ENCODE assay signal across 21 cellular contexts in the genomic region with DNA sequence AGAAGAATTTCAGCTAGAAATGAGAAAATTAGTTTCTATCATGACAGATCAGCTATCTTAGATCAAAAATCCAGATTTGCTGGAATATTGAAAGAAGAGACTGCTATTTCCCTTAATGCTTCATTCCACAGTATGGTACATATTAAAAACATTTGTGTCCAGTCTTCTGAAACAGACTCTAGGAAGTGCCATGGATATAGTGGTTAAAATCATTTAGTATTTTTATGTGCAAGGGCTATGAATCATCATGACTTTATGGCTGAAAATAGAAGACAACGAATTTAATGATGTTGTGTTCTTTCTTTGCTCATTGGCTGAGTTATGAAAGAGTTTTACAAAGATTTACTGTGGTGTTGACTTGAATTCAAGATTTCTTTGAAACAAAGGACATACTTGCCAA.
A peak's percentile ranks its signal among the peaks of the same experiment; 100 is the strongest.
DNase-seq lines count a peak whose midpoint lies in the region; ATAC-seq and TF ChIP-seq lines count a peak whose summit lies in the region.
"Had no signal": no experiment of that assay in that cellular context is flagged by ENCODE, and none has a peak within 500 bp of the region (broad histone marks: within the 10 kb centered on the region; RNA-seq: fewer than 3 reads in every experiment).

No MANE protein-coding gene starts in this region.

- H3K4me3 Mint-ChIP-seq in HFFc6: peak overlapping the region; percentile 49
- H3K4me3 Mint-ChIP-seq: activated naive CD8-positive, alpha-beta T cell treated with anti-CD3 and anti-CD28 coated beads for 36 hours; IgD-negative memory B cell; T-helper 17 cell had no signal

- WGBS in body of pancreas, 2 donors: 13 to 18% methylated on average over 1 of the region's 1 CpG
- WGBS in spleen, 5 donors: 29 to 52% (median 45%) methylated on average over 1 of the region's 1 CpG

- DNase-seq in A172 (ENCODE audit: low spot score) (peak; percentile 67), HFFc6 (peak; percentile 77), amniotic epithelial cell (ENCODE audit: low read depth) (peak; percentile 51), fibroblast of the conjunctiva (ENCODE audit: low read depth) (peak; percentile 3), body of pancreas (no peak), spleen (no peak), glomerular visceral epithelial cell (ENCODE audit: extremely low spot score) (no peak), Kasumi-1 (lab: John Stamatoyannopoulos, UW) (no peak)
- DNase-seq: activated CD4-positive, alpha-beta T cell treated with anti-CD3 and anti-CD28 coated beads for 1 hour; activated naive CD8-positive, alpha-beta T cell treated with anti-CD3 and anti-CD28 coated beads for 36 hours; Caco-2; cerebellar nuclear complex; GOT3; mesenchymal stem cell; NCI-H1436; sigmoid colon; stimulated activated naive CD4-positive, alpha-beta T cell; T-helper 17 cell had no signal

- H3K4me1 ChIP-seq in body of pancreas (peaks cover 16% of the 10 kb centered on the region), spleen (peaks cover 0 to 5% (median 0%) of the 10 kb centered on the region in 6 donors)
- H3K4me1 ChIP-seq: Caco-2 had no signal

- no peaks in the 10 kb centered on the region for H3K9me3 Mint-ChIP-seq in HFFc6
- H3K9me3 Mint-ChIP-seq: activated naive CD8-positive, alpha-beta T cell treated with anti-CD3 and anti-CD28 coated beads for 36 hours; IgD-negative memory B cell had no signal

- H3K27me3 ChIP-seq in body of pancreas (no peaks in the 10 kb centered on the region), spleen (replicated peaks in 1 of 7) (peaks cover 0 to 11% (median 0%) of the 10 kb centered on the region in 7 donors)
- H3K27me3 ChIP-seq: neutrophil, sigmoid colon had no signal

- intact Hi-C loops in body of pancreas (cut with DNase I): no loop called here
- intact Hi-C loops in spleen (cut with DNase I; ENCODE audit: low total_unique reads): loop anchor here (10.0 kb wide), 1 partner anchor 427 kb away; no protein-coding TSS in a partner anchor

- TF ChIP-seq POLR2A in body of pancreas (IDR thresholded peaks at IDR 0.05) (no peak), spleen (IDR thresholded peaks at IDR 0.05) (no peak)

- H3K27me3 Mint-ChIP-seq in HFFc6 (ENCODE audit: insufficient read depth): peaks cover 2% of the 10 kb centered on the region; the same call in 1 of the 2 replicates
- H3K27me3 Mint-ChIP-seq: activated naive CD8-positive, alpha-beta T cell treated with anti-CD3 and anti-CD28 coated beads for 36 hours had no signal

- H3K36me3 ChIP-seq in body of pancreas (replicated peaks in 1 of 2; ENCODE audit: insufficient read depth in 1 of 2, low read depth in 2 of 2) (no peaks in the 10 kb centered on the region), spleen (no peaks in the 10 kb centered on the region)
- H3K36me3 ChIP-seq: neutrophil, sigmoid colon had no signal

- TF ChIP-seq CTCF in HFFc6 (IDR thresholded peaks at IDR 0.05): no peak
- no peak for TF ChIP-seq CTCF in body of pancreas (IDR thresholded peaks at IDR 0.05)
- TF ChIP-seq CTCF in spleen (IDR thresholded peaks at IDR 0.05 in 8 of 11, conservative IDR thresholded peaks at IDR 0.05 in 3 of 11): no peak

- H3K36me3 Mint-ChIP-seq in HFFc6 (ENCODE audit: low read depth): no peaks in the 10 kb centered on the region
- H3K36me3 Mint-ChIP-seq: activated naive CD8-positive, alpha-beta T cell treated with anti-CD3 and anti-CD28 coated beads for 36 hours; IgD-negative memory B cell had no signal

- H3K27ac Mint-ChIP-seq in HFFc6: peak overlapping the region; percentile 22
- H3K27ac Mint-ChIP-seq: activated naive CD8-positive, alpha-beta T cell treated with anti-CD3 and anti-CD28 coated beads for 36 hours; IgD-negative memory B cell; T-helper 17 cell had no signal

- H3K27ac ChIP-seq in body of pancreas (no peak overlapping the region), spleen (no peak overlapping the region)
- H3K27ac ChIP-seq: neutrophil, sigmoid colon had no signal

- no peak for ATAC-seq in body of pancreas
- ATAC-seq: Panc1, T-helper 17 cell had no signal

- peaks cover 28% of the 10 kb centered on the region for H3K4me1 Mint-ChIP-seq in HFFc6 (ENCODE audit: low read depth)
- H3K4me1 Mint-ChIP-seq: activated naive CD8-positive, alpha-beta T cell treated with anti-CD3 and anti-CD28 coated beads for 36 hours; IgD-negative memory B cell; T-helper 17 cell had no signal

- H3K9me3 ChIP-seq in body of pancreas (no peaks in the 10 kb centered on the region), spleen (peaks cover 0 to 3% (median 0%) of the 10 kb centered on the region in 8 donors)
- H3K9me3 ChIP-seq: Caco-2, neutrophil, sigmoid colon had no signal

- H3K4me3 ChIP-seq in body of pancreas (no peak overlapping the region), spleen (no peak overlapping the region)
- H3K4me3 ChIP-seq: sigmoid colon had no signal

Comparison
In these comparisons a context has a peak if more than half of its experiments do, and no peak if none do; other contexts are left out.
1. DNase-seq: peak in A172 (single experiment), HFFc6 (single experiment), amniotic epithelial cell (single experiment) and fibroblast of the conjunctiva (single experiment); none in body of pancreas (0 of 4), spleen (single experiment), glomerular visceral epithelial cell (single experiment) and Kasumi-1 (0 of 2).